Comparison of ENCODE assay signal across 20 cellular contexts in the genomic region with DNA sequence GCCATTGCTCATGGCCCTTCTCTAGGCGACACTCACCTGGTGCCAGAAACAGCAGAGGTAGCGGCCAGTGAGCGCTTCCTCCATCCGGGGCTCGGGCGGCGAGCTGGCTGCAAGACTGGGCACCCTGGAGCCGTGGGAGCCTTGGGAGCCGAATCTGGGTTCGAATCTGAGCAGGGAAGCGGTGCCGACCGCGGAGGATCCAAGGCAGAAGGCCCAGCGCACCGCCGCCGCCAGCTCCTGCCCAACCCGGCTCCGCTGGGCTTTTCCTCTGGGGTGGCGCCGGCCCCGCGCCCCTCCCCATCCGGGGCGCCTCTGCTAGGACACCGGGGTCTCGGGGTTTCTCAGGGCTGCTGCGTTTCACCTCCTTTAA. TPM values are rescaled to one million over a fixed set of nuclear protein-coding genes. Genes with fewer than 3 reads are reported as not detected.
A peak's percentile ranks its signal among the peaks of the same experiment; 100 is the strongest.
DNase-seq lines count a peak whose midpoint lies in the region; ATAC-seq and TF ChIP-seq lines count a peak whose summit lies in the region.
"Had no signal": no experiment of that assay in that cellular context is flagged by ENCODE, and none has a peak within 500 bp of the region (broad histone marks: within the 10 kb centered on the region; RNA-seq: fewer than 3 reads in every experiment).

No MANE protein-coding gene starts in this region.

- H3K9me3 ChIP-seq in HEK293 (ENCODE audit: control insufficient read depth, insufficient read depth, low read depth, low read length) = no peaks in the 10 kb centered on the region
- no peaks in the 10 kb centered on the region for H3K9me3 ChIP-seq in PC-9 (ENCODE audit: insufficient read depth, low read depth)
- H3K9me3 ChIP-seq: mucosa of descending colon had no signal

- H3K27ac Mint-ChIP-seq in HFFc6 = no peak overlapping the region
- H3K27ac Mint-ChIP-seq: T-helper 17 cell had no signal

- no peaks in the 10 kb centered on the region for H3K4me1 Mint-ChIP-seq in HFFc6 (ENCODE audit: low read depth)

- H3K36me3 ChIP-seq in HEK293 (ENCODE audit: control insufficient read depth in 2 of 2, insufficient read depth in 1 of 2, low read length in 2 of 2) (no peaks in the 10 kb centered on the region), PC-9 (ENCODE audit: low read depth) (no peaks in the 10 kb centered on the region)

- CTCF ChIA-PET in HEK293 (lab: Yijun Ruan, JAX) = no interaction called here
- CTCF ChIA-PET in PC-9 (lab: Charles Lee) = no interaction called here

- peaks cover 22% of the 10 kb centered on the region for H3K27me3 Mint-ChIP-seq in HFFc6 (ENCODE audit: insufficient read depth)

- no peaks in the 10 kb centered on the region for H4K20me1 ChIP-seq in PC-9 (ENCODE audit: insufficient read depth)

- no peak overlapping the region for H2AFZ ChIP-seq in PC-9

- H3K4me3 ChIP-seq in HEK293 (ENCODE audit: low read depth, low read length) (no peak overlapping the region), coronary artery (peak overlapping the region; percentile 99), PC-9 (no peak overlapping the region)
- H3K4me3 ChIP-seq: mucosa of descending colon, skin epidermis had no signal

- no peak overlapping the region for H3K4me2 ChIP-seq in PC-9

- POLR2A ChIA-PET in HEK293 (lab: Yijun Ruan, JAX) (no interaction called here), PC-9 (lab: Charles Lee; ENCODE audit: unreplicated experiment) (no interaction called here)

- no peaks in the 10 kb centered on the region for H3K79me2 ChIP-seq in PC-9 (ENCODE audit: low read depth)

- H3K9me3 Mint-ChIP-seq in HFFc6 = no peaks in the 10 kb centered on the region

- H3K36me3 Mint-ChIP-seq in HFFc6 (ENCODE audit: low read depth) = no peaks in the 10 kb centered on the region

- no peak for ATAC-seq in sciatic nerve
- ATAC-seq in HG03095 (IDR thresholded peaks at IDR 0.05; ENCODE audit: unreplicated experiment) = no peak
- no peak for ATAC-seq in GM18511 (IDR thresholded peaks at IDR 0.05; ENCODE audit: unreplicated experiment)
- ATAC-seq: mucosa of descending colon, T-helper 17 cell had no signal

- no peaks in the 10 kb centered on the region for H3K9me2 ChIP-seq in PC-9 (ENCODE audit: insufficient read depth)

- no peak for DNase-seq in coronary artery (ENCODE audit: low spot score)
- DNase-seq in sciatic nerve (ENCODE audit: low spot score) = peak; percentile 56
- DNase-seq in HFFc6 = no peak
- no peak for DNase-seq in PC-9
- DNase-seq: activated CD4-positive, alpha-beta T cell treated with anti-CD3 and anti-CD28 coated beads for 1 hour; activated T-cell treated with anti-CD3 and anti-CD28 coated beads for 4 hours; COR-L47; effector CD8-positive, alpha-beta T cell; foreskin fibroblast; GOT3; NCI-H1930; substantia nigra; T-helper 17 cell had no signal

- H3K4me1 ChIP-seq in HEK293 (ENCODE audit: control insufficient read depth, insufficient read depth, low read length) (no peaks in the 10 kb centered on the region; the same call in 1 of the 2 replicates), PC-9 (replicated peaks; ENCODE audit: insufficient read depth) (no peaks in the 10 kb centered on the region)

- intact Hi-C loops in sciatic nerve (cut with DNase I) (loop anchor here (5.0 kb wide), 1 partner anchor 215 kb away; no protein-coding TSS in a partner anchor), PC-9 (cut with micrococcal nuclease; ENCODE audit: unreplicated experiment) (no loop called here)

- no TSS peak for BruUV-seq in PC-9 (replicated peaks; lab: Mats Ljungman, UMichigan)

- H3F3A ChIP-seq in PC-9 (ENCODE audit: insufficient read depth, low read depth) = no peaks in the 10 kb centered on the region

- no peak overlapping the region for H3K4me3 Mint-ChIP-seq in HFFc6

- no peak overlapping the region for H3K27ac ChIP-seq in HEK293 (ENCODE audit: extremely low read depth, low read depth, low read length)
- H3K27ac ChIP-seq in coronary artery = peak overlapping the region; percentile 97 to 100
- peak overlapping the region; percentile 46 for H3K27ac ChIP-seq in layer of hippocampus (ENCODE audit: low read depth, low read length)
- H3K27ac ChIP-seq in PC-9 = no peak overlapping the region

- no peak for TF ChIP-seq CTCF in HEK293 (tag by site-specific recombination; IDR thresholded peaks at IDR 0.05)
- TF ChIP-seq CTCF in coronary artery (IDR thresholded peaks at IDR 0.05) = no peak
- no peak for TF ChIP-seq CTCF in HFFc6 (IDR thresholded peaks at IDR 0.05)
- TF ChIP-seq CTCF in PC-9 (conservative IDR thresholded peaks at IDR 0.05) = no peak

- H3K27me3 ChIP-seq in layer of hippocampus (ENCODE audit: control insufficient read depth, insufficient read depth, low read length) (peaks cover 34% of the 10 kb centered on the region), PC-9 (ENCODE audit: insufficient read depth, low read depth) (peaks cover 22% of the 10 kb centered on the region)

TF ChIP-seq in HEK293, 187 proteins besides CTCF, POLR2A, EP300 and RAD21:
- TF ChIP-seq ZNF394 (tag by site-specific recombination; IDR thresholded peaks at IDR 0.05; ENCODE audit: borderline replicate concordance) (no peak), ZNF530 (tag by site-specific recombination; IDR thresholded peaks at IDR 0.05; ENCODE audit: low read depth) (no peak), ZNF19 (tag by site-specific recombination; IDR thresholded peaks at IDR 0.05; ENCODE audit: low read depth) (no peak), ZNF561 (tag by site-specific recombination; IDR thresholded peaks at IDR 0.05; ENCODE audit: borderline replicate concordance) (no peak)
- TF ChIP-seq, protein P1, sequence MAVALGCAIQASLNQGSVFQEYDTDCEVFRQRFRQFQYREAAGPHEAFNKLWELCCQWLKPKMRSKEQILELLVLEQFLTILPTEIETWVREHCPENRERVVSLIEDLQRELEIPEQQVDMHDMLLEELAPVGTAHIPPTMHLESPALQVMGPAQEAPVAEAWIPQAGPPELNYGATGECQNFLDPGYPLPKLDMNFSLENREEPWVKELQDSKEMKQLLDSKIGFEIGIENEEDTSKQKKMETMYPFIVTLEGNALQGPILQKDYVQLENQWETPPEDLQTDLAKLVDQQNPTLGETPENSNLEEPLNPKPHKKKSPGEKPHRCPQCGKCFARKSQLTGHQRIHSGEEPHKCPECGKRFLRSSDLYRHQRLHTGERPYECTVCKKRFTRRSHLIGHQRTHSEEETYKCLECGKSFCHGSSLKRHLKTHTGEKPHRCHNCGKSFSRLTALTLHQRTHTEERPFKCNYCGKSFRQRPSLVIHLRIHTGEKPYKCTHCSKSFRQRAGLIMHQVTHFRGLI (tag by site-specific recombination; IDR thresholded peaks at IDR 0.05) = 0 out of 2 replicates have a peak, but pooled peaks have one; percentile 49

RNA-seq across cellular contexts. Expression of a gene that starts 1.7 kb away (rescaled TPM):
- total RNA-seq in sciatic nerve = 31.3 TPM
- total RNA-seq in HFFc6 (2021; fragmentation: NEBNext Ultra II Directional; extraction: Animal tissue kit (Norgen Biotek cat#: 25700)) = not detected
- not detected in 2 replicates for total RNA-seq in PC-9 (2021)
- total RNA-seq: LHCN-M2, T-helper 17 cell had no signal

RNA-seq across cellular contexts. Expression of a gene that starts 46.0 kb away (rescaled TPM):
- not detected for total RNA-seq in sciatic nerve
- not detected for total RNA-seq in HFFc6 (2021; fragmentation: NEBNext Ultra II Directional; extraction: Animal tissue kit (Norgen Biotek cat#: 25700))
- total RNA-seq in PC-9 (2021) = not detected in 2 replicates
- total RNA-seq: LHCN-M2, mucosa of descending colon, T-helper 17 cell had no signal

Comparison
In these comparisons a context has a peak if more than half of its experiments do, and no peak if none do; other contexts are left out.
1. H3K27ac ChIP-seq: peak in coronary artery (2 of 2) and layer of hippocampus (single experiment); none in HEK293 (single experiment) and PC-9 (single experiment).
2. RNA of a gene that starts 1.7 kb away (total RNA-seq): 31.3 TPM in sciatic nerve (single experiment); not detected in HFFc6 and not detected in PC-9; every median in the first group is over 10 times any median in the second.